In the genomic region with DNA sequence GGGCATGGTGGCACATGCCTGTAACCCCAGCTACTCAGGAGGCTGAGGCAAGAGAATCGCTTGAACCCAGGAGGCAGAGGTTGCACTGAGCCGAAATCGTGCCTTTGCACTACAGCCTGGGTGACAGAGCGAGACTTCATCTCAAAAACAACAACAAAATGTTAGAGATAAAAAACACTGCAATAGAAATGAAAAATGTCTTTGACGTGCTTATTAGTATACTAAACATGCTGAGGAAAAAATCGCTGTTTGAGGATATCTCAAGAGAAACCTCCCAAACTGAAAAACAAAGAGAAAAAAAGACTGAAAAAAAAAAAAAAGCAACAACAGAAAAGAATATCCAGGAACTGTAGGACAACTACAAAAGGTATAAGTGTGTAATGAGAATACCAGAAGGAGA, we compare ENCODE assay signal across 30 cellular contexts.
"Had no signal": no experiment of that assay in that cellular context is flagged by ENCODE, and none has a peak within 500 bp of the region (broad histone marks: within the 10 kb centered on the region; RNA-seq: fewer than 3 reads in every experiment).

No MANE protein-coding gene starts in this region.

- H3K4me1 ChIP-seq: neural progenitor cell, parathyroid adenoma, psoas muscle, spleen, suprapubic skin, testis, tibial artery, transverse colon, upper lobe of right lung, uterus had no signal

- H3K36me3 ChIP-seq: neural progenitor cell, ovary, spleen, suprapubic skin, tibial artery, transverse colon, upper lobe of right lung, uterus had no signal

- H3K9me3 ChIP-seq: ovary, suprapubic skin, testis, tibial artery, transverse colon, upper lobe of right lung, uterus had no signal

- H3K27me3 Mint-ChIP-seq: progenitor cell of endocrine pancreas; stimulated activated memory B cell treated with anti-CD40 and anti-IgM and Interleukin-4, amounts not matched to agents 10 μg/mL and 1 μg/mL and 100 μg/mL, for 72 hours; stimulated activated naive CD8-positive, alpha-beta T cell treated with anti-CD3 and anti-CD28 coated beads, Interleukin-15, amount 100 ng/mL, for 72 hours had no signal

- H3K79me2 ChIP-seq: parathyroid adenoma had no signal

- H3K27me3 ChIP-seq: neural progenitor cell, ovary, spleen, suprapubic skin, testis, tibial artery, transverse colon, upper lobe of right lung, uterus had no signal

- ATAC-seq: natural killer cell; psoas muscle; right cardiac atrium; sciatic nerve; stimulated activated memory B cell treated with anti-CD40 and anti-IgM and Interleukin-4, amounts not matched to agents 10 μg/mL and 1 μg/mL and 100 μg/mL, for 72 hours; stimulated activated naive CD8-positive, alpha-beta T cell treated with anti-CD3 and anti-CD28 coated beads, Interleukin-15, amount 100 ng/mL, for 72 hours; stimulated activated naive CD8-positive, alpha-beta T cell treated with anti-CD3 and anti-CD28 coated beads, Interleukin-15, Interleukin-2, amounts not matched to agents 100 U/mL and 50 U/mL, for 24 hours; upper lobe of right lung had no signal

- H3K4me1 Mint-ChIP-seq: natural killer cell; nephron; neural progenitor cell; stimulated activated memory B cell treated with anti-CD40 and anti-IgM and Interleukin-4, amounts not matched to agents 10 μg/mL and 1 μg/mL and 100 μg/mL, for 72 hours; stimulated activated naive CD8-positive, alpha-beta T cell treated with anti-CD3 and anti-CD28 coated beads, Interleukin-15, amount 100 ng/mL, for 72 hours had no signal

- DNase-seq: natural killer cell; occipital lobe; ovary; psoas muscle; right cardiac atrium; spleen; stimulated activated CD4-positive, alpha-beta T cell treated with anti-CD3 and anti-CD28 coated beads, Interleukin-12 subunit alpha, Interleukin-12 subunit beta, amount 100 ng/mL, for 4 hours; stimulated activated CD4-positive, alpha-beta T cell treated with anti-CD3 and anti-CD28 coated beads, Interleukin-1b, Interleukin-23, amount 100 ng/mL, for 48 hours; stimulated activated CD4-positive, alpha-beta T cell treated with anti-CD3 and anti-CD28 coated beads, Interleukin-4, amount 100 ng/mL, for 1 hour; stimulated activated CD4-positive, alpha-beta T cell treated with anti-CD3 and anti-CD28 coated beads, Interleukin-4, amount 100 ng/mL, for 4 hours; stimulated activated CD8-positive, alpha-beta memory T cell treated with anti-CD3 and anti-CD28 coated beads, Interleukin-4, amount 100 ng/mL, for 48 hours; stimulated activated naive CD4-positive, alpha-beta T cell; stimulated activated naive CD8-positive, alpha-beta T cell treated with anti-CD3 and anti-CD28 coated beads, Interleukin-15, amount 100 ng/mL, for 72 hours; stimulated activated naive CD8-positive, alpha-beta T cell treated with anti-CD3 and anti-CD28 coated beads, Interleukin-15, Interleukin-2, amounts not matched to agents 100 U/mL and 50 U/mL, for 24 hours; substantia nigra; testis; tibial artery; transverse colon; upper lobe of right lung; uterus had no signal

- H3K27ac ChIP-seq: neural progenitor cell, ovary, parathyroid adenoma, psoas muscle, skin epidermis, spleen, suprapubic skin, testis, tibial artery, transverse colon, upper lobe of right lung, uterus had no signal

- H3K9ac ChIP-seq: neural progenitor cell, parathyroid adenoma had no signal

- H3K27ac Mint-ChIP-seq: natural killer cell; nephron; neural progenitor cell; progenitor cell of endocrine pancreas; stimulated activated memory B cell treated with anti-CD40 and anti-IgM and Interleukin-4, amounts not matched to agents 10 μg/mL and 1 μg/mL and 100 μg/mL, for 72 hours; stimulated activated naive CD8-positive, alpha-beta T cell treated with anti-CD3 and anti-CD28 coated beads, Interleukin-15, amount 100 ng/mL, for 72 hours; type B pancreatic cell had no signal

- H3K4me3 Mint-ChIP-seq: natural killer cell; nephron; neural progenitor cell; stimulated activated memory B cell treated with anti-CD40 and anti-IgM and Interleukin-4, amounts not matched to agents 10 μg/mL and 1 μg/mL and 100 μg/mL, for 72 hours; stimulated activated naive CD8-positive, alpha-beta T cell treated with anti-CD3 and anti-CD28 coated beads, Interleukin-15, amount 100 ng/mL, for 72 hours; type B pancreatic cell had no signal

- H3K4me2 ChIP-seq: neural progenitor cell, smooth muscle cell had no signal

- H2AFZ ChIP-seq: neural progenitor cell, parathyroid adenoma had no signal

- H3K36me3 Mint-ChIP-seq: stimulated activated memory B cell treated with anti-CD40 and anti-IgM and Interleukin-4, amounts not matched to agents 10 μg/mL and 1 μg/mL and 100 μg/mL, for 72 hours had no signal

- H3K4me3 ChIP-seq: neural progenitor cell, ovary, psoas muscle, skin epidermis, smooth muscle cell, spleen, suprapubic skin, testis, tibial artery, transverse colon, upper lobe of right lung, uterus had no signal
